In genomic region chr4:185566972-185567749, GRCh38 we compare ENCODE assay signal across 9 cellular contexts. TPM values are rescaled to one million over a fixed set of nuclear protein-coding genes. Genes with fewer than 3 reads are reported as not detected.
DNase-seq lines count a peak whose midpoint lies in the region; ATAC-seq, FAIRE-seq and TF ChIP-seq lines count a peak whose summit lies in the region.
"Had no signal": no experiment of that assay in that cellular context is flagged by ENCODE, and none has a peak within 500 bp of the region (broad histone marks: within the 10 kb centered on the region; RNA-seq: fewer than 3 reads in every experiment).

No MANE protein-coding gene starts in this region.

- peak overlapping the region; percentile 83 for H3K9ac ChIP-seq in HepG2 (ENCODE audit: insufficient read depth, low read depth, low read length)

- in situ Hi-C loops in HepG2 (cut with HindIII; ENCODE audit: extremely low pct_ligation_motif_present, low pct_unique_long_range_greater_than_20kb), result no loop called here

- DNase-seq in HT1080 (ENCODE audit: low read depth) (peak; percentile 51), dermis blood vessel endothelial cell (peak; percentile 95), HepG2 (ENCODE audit: low spot score) (peak; percentile 78), smooth muscle cell of the brain vasculature (ENCODE audit: low read depth, low spot score) (peak; percentile 56), iPS-NIHi11 (ENCODE audit: low spot score) (no peak), ecto neural progenitor cell (ENCODE audit: low spot score) (no peak)
- DNase-seq in effector memory CD4-positive, alpha-beta T cell, result no peak
- no peak for DNase-seq in stimulated activated CD4-positive, alpha-beta T cell treated with anti-CD3 and anti-CD28 coated beads, Interleukin-1b, Interleukin-23, amount 100 ng/mL, for 48 hours

- peak overlapping the region; percentile 7 for H2AFZ ChIP-seq in HepG2 (ENCODE audit: low read length)

- peak; percentile 15 for FAIRE-seq in HepG2 (lab: Jason Lieb, UNC)
- FAIRE-seq: GM12891 had no signal

- H3K79me2 ChIP-seq in HepG2 (ENCODE audit: insufficient read depth, low read length), result no peaks in the 10 kb centered on the region

- no peak for TF ChIP-seq RAD21 in HepG2 (CRISPR knock-in tag; IDR thresholded peaks at IDR 0.05)

- 73% methylated on average over 14 of the region's 14 CpGs for WGBS in HepG2 (ENCODE audit: low lambda C conversion rate)

- POLR2A ChIA-PET in HepG2 (lab: Yijun Ruan, JAX), result interaction anchor here (0.6 to 2.0 kb wide), 10 partner anchors 7 to 699 kb away, joined by 3 to 9 read pairs (median 4); partner anchors contain the start of genes ANKRD37 and F11

- no peaks in the 10 kb centered on the region for H4K20me1 ChIP-seq in HepG2 (ENCODE audit: insufficient read depth, low read length)

- TF ChIP-seq EP300 in HepG2 (IDR thresholded peaks at IDR 0.05; ENCODE audit: low read depth in 2 of 2, low read length in 2 of 2), result peak in 1 of 2 experiments; percentile 53; a peak in 1 of 4 replicates
- TF ChIP-seq EP300 in HepG2 (CRISPR knock-in tag; IDR thresholded peaks at IDR 0.05; ENCODE audit: borderline replicate concordance), result no peak

- no peak for TF ChIP-seq POLR2A in HepG2 (IDR thresholded peaks at IDR 0.05; ENCODE audit: insufficient read depth in 1 of 2, low read depth in 2 of 2, low read length in 2 of 2)

- peak overlapping the region; percentile 70 for H3K4me2 ChIP-seq in HepG2 (ENCODE audit: low read depth, low read length)

- no peaks in the 10 kb centered on the region; a peak in 1 of 5 replicates for H3K27me3 ChIP-seq in HepG2 (ENCODE audit: control insufficient read depth in 1 of 2, insufficient read depth in 2 of 2, low read length in 2 of 2)
- peaks cover 3% of the 10 kb centered on the region for H3K27me3 ChIP-seq in effector memory CD4-positive, alpha-beta T cell (replicated peaks; ENCODE audit: control insufficient read depth, insufficient read depth, low read length, poor library complexity, severe bottlenecking)

- no TSS peak for BruUV-seq in HepG2 (replicated peaks; lab: Mats Ljungman, UMichigan)

- peak overlapping the region; percentile 97 for H3K27ac ChIP-seq in HepG2 (ENCODE audit: extremely low read length, insufficient read depth, low read length)
- H3K27ac ChIP-seq in effector memory CD4-positive, alpha-beta T cell (ENCODE audit: insufficient read depth, low read length, poor library complexity, severe bottlenecking), result no peak overlapping the region

- ATAC-seq in HepG2, result peak; percentile 74

- intact Hi-C loops in HepG2 (cut with micrococcal nuclease; ENCODE audit: unreplicated experiment), result loop anchor here (5.0 kb wide), 1 partner anchor 65 kb away; no protein-coding TSS in a partner anchor

- H3K9me3 ChIP-seq in HepG2 (ENCODE audit: low read length), result no peaks in the 10 kb centered on the region
- no peaks in the 10 kb centered on the region for H3K9me3 ChIP-seq in effector memory CD4-positive, alpha-beta T cell (ENCODE audit: control insufficient read depth, low read length)

- H3K36me3 ChIP-seq in HepG2 (replicated peaks in 1 of 2; ENCODE audit: control insufficient read depth in 1 of 2, insufficient read depth in 2 of 2, low read length in 2 of 2), result no peaks in the 10 kb centered on the region
- no peaks in the 10 kb centered on the region for H3K36me3 ChIP-seq in effector memory CD4-positive, alpha-beta T cell (ENCODE audit: control insufficient read depth, insufficient read depth, low read length)

- H3K4me1 ChIP-seq in HepG2 (ENCODE audit: insufficient read depth, low read length), result peaks cover 42% of the 10 kb centered on the region
- H3K4me1 ChIP-seq in effector memory CD4-positive, alpha-beta T cell (ENCODE audit: control insufficient read depth, insufficient read depth, low read length, poor library complexity, severe bottlenecking), result no peaks in the 10 kb centered on the region

- H3K4me3 ChIP-seq in HepG2 (replicated peaks in 1 of 3; ENCODE audit: insufficient read depth in 1 of 3, low read depth in 2 of 3, low read length in 3 of 3), result peak overlapping the region in 1 of 3 experiments; percentile 21; a peak in 1 of 6 replicates
- no peak overlapping the region for H3K4me3 ChIP-seq in effector memory CD4-positive, alpha-beta T cell (ENCODE audit: insufficient read depth, low read depth, low read length, poor library complexity, severe bottlenecking)

- CTCF ChIA-PET in HepG2 (lab: Yijun Ruan, JAX; ENCODE audit: low intra/inter-chr PET ratio, low total read pairs), result no interaction called here

- TF ChIP-seq CTCF in HepG2 (CRISPR knock-in tag; IDR thresholded peaks at IDR 0.05), result no peak

TF ChIP-seq in HepG2, 621 proteins besides CTCF, POLR2A, EP300 and RAD21 (continues in another document):
- TF ChIP-seq GABPA (IDR thresholded peaks at IDR 0.05; ENCODE audit: low read depth, low read length) (no peak), GABPA (CRISPR knock-in tag; IDR thresholded peaks at IDR 0.05; ENCODE audit: low read depth) (no peak), HDAC2 (CRISPR knock-in tag; IDR thresholded peaks at IDR 0.05) (peak; percentile 10; the same call in 1 of the 2 replicates), HNF4G (IDR thresholded peaks at IDR 0.05; ENCODE audit: borderline replicate concordance, low read depth, low read length) (peak; percentile 43; the same call in 1 of the 2 replicates), HNF4G (CRISPR knock-in tag; IDR thresholded peaks at IDR 0.05; ENCODE audit: borderline replicate concordance, low read depth) (no peak), KDM3A (CRISPR knock-in tag; IDR thresholded peaks at IDR 0.05; ENCODE audit: low read depth) (0 out of 2 replicates have a peak, but pooled peaks have one; percentile 8), AHDC1 (CRISPR knock-in tag; IDR thresholded peaks at IDR 0.05; ENCODE audit: borderline replicate concordance) (peak; percentile 21; the same call in 1 of the 2 replicates)

RNA-seq across cellular contexts. Expression of gene PDLIM3, which starts 31.9 kb away (rescaled TPM):
- 11.4 and 16.3 TPM in 2 replicates for total RNA-seq in HT1080 (2014; rRNA removed; shearing (Covaris generic))
- polyA plus RNA-seq in HT1080 (2015; cell fraction: cytosol; rRNA removed), result 4.5 and 4.9 TPM in 2 replicates
- 6.3 and 9.0 TPM in 2 replicates for polyA plus RNA-seq in HT1080 (2015; cell fraction: nucleus; rRNA removed)
- 41.0 and 113 TPM in 2 replicates for total RNA-seq in dermis blood vessel endothelial cell
- total RNA-seq in HepG2 (2016; rRNA removed; fragmentation: Illumina TruSeq; extraction: Trizol), result 5.9 and 6.3 TPM in 2 replicates
- total RNA-seq in HepG2 (2016; cell fraction: cytosol; rRNA removed; fragmentation: Illumina TruSeq; extraction: Trizol; ENCODE audit: low read depth), result 2.5 and 3.1 TPM in 2 replicates
- 6.4 and 8.1 TPM in 2 replicates for total RNA-seq in HepG2 (2016; cell fraction: insoluble cytoplasmic fraction; rRNA removed; fragmentation: Illumina TruSeq; extraction: Trizol)
- total RNA-seq in HepG2 (2016; cell fraction: membrane; rRNA removed; fragmentation: Illumina TruSeq; extraction: Trizol), result 5.3 TPM in 2 replicates
- 5.3 and 5.9 TPM in 2 replicates for total RNA-seq in HepG2 (2016; cell fraction: nucleus; rRNA removed; fragmentation: Illumina TruSeq; extraction: Trizol)
- polyA plus RNA-seq in HepG2 (2011; rRNA removed), result 14.0 and 14.8 TPM in 2 replicates
- polyA plus RNA-seq in HepG2 (2011; cell fraction: cytosol; rRNA removed), result 14.0 and 16.0 TPM in 2 replicates
- polyA plus RNA-seq in HepG2 (2011; cell fraction: nucleus; rRNA removed), result 10.4 and 14.3 TPM in 2 replicates
- polyA plus RNA-seq in HepG2 (2012), result 3.0 and 13.6 TPM in 2 replicates
- polyA plus RNA-seq in HepG2 (2016; cell fraction: cytosol; fragmentation: Illumina TruSeq; extraction: Trizol; ENCODE audit: low read depth), result 3.0 and 3.2 TPM in 2 replicates
- 7.6 and 8.1 TPM in 2 replicates for polyA plus RNA-seq in HepG2 (2016; cell fraction: insoluble cytoplasmic fraction; fragmentation: Illumina TruSeq; extraction: Trizol; ENCODE audit: low read depth)
- 3.8 and 4.4 TPM in 2 replicates for polyA plus RNA-seq in HepG2 (2016; cell fraction: membrane; fragmentation: Illumina TruSeq; extraction: Trizol; ENCODE audit: low read depth)
- polyA plus RNA-seq in HepG2 (2016; cell fraction: nucleus; fragmentation: Illumina TruSeq; extraction: Trizol; ENCODE audit: insufficient read depth, low read depth), result 4.3 and 4.8 TPM in 2 replicates
- 6.4 and 20.2 TPM in 2 replicates for polyA minus RNA-seq in HepG2 (2011; rRNA and poly(A)+ RNA removed; ENCODE audit: low replicate concordance)
- 8.4 and 8.7 TPM in 2 replicates for polyA minus RNA-seq in HepG2 (2011; cell fraction: cytosol; rRNA and poly(A)+ RNA removed)
- 17.7 and 18.2 TPM in 2 replicates for polyA minus RNA-seq in HepG2 (2011; cell fraction: nucleus; rRNA and poly(A)+ RNA removed)

Comparison
In these comparisons a context has a peak if more than half of its experiments do, and no peak if none do; other contexts are left out.
1. DNase-seq: peak in HT1080 (single experiment), dermis blood vessel endothelial cell (single experiment), HepG2 (single experiment) and smooth muscle cell of the brain vasculature (single experiment); none in effector memory CD4-positive, alpha-beta T cell (0 of 3), iPS-NIHi11 (single experiment), ecto neural progenitor cell (single experiment) and stimulated activated CD4-positive, alpha-beta T cell treated with anti-CD3 and anti-CD28 coated beads, Interleukin-1b, Interleukin-23, amount 100 ng/mL, for 48 hours (single experiment).